ENCODE assay signal across 33 cellular contexts in genomic region chr6:12977851-12978250, GRCh38.
"Had no signal": no experiment of that assay in that cellular context is flagged by ENCODE, and none has a peak within 500 bp of the region (broad histone marks: within the 10 kb centered on the region; RNA-seq: fewer than 3 reads in every experiment).

No MANE protein-coding gene starts in this region.

- H3K27ac ChIP-seq: adrenal gland, body of pancreas, brain microvascular endothelial cell, breast epithelium, VCaP had no signal

- H3K4me1 ChIP-seq: adrenal gland, breast epithelium had no signal

- DNase-seq: activated B cell treated with CpG ODN at 0.5 μM for 24 hours; activated CD4-positive, alpha-beta memory T cell treated with anti-CD3 and anti-CD28 coated beads for 36 hours; activated CD4-positive, alpha-beta T cell treated with anti-CD3 and anti-CD28 coated beads for 4 hours; activated CD4-positive, alpha-beta T cell treated with anti-CD3 and anti-CD28 coated beads, Interleukin-2, amount 10 ng/mL, durations not matched to agents 24 days and 14 days; activated CD4-positive, alpha-beta T cell treated with anti-CD3 and anti-CD28 coated beads, Interleukin-2, amount 50 U/mL, for 1 hour; activated CD4-positive, alpha-beta T cell treated with anti-CD3 and anti-CD28 coated beads, Interleukin-2, amount 50 U/mL, for 4 hours; activated CD4-positive, CD25-positive, alpha-beta regulatory T cell treated with anti-CD3 and anti-CD28 coated beads, Interleukin-2, amount 50 U/mL, for 72 hours; activated CD8-positive, alpha-beta memory T cell treated with anti-CD3 and anti-CD28 coated beads, Interleukin-2, amount 50 U/mL, for 4 hours; activated CD8-positive, alpha-beta T cell treated with anti-CD3 and anti-CD28 coated beads for 36 hours; activated effector memory CD4-positive, alpha-beta T cell treated with anti-CD3 and anti-CD28 coated beads, Interleukin-2, amount 50 U/mL, for 16 hours; activated gamma-delta T cell treated with Interleukin-2 at 50 U/mL for 16 hours; activated naive CD4-positive, alpha-beta T cell; activated naive CD4-positive, alpha-beta T cell treated with anti-CD3 and anti-CD28 coated beads for 36 hours; activated naive CD4-positive, alpha-beta T cell treated with anti-CD3 and anti-CD28 coated beads, Interleukin-2, amount 50 U/mL, for 16 hours; activated naive CD8-positive, alpha-beta T cell treated with anti-CD3 and anti-CD28 coated beads for 36 hours; activated T-cell treated with anti-CD3 and anti-CD28 coated beads for 4 hours; activated T-cell treated with anti-CD3 and anti-CD28 coated beads, Interleukin-2, amount 50 U/mL, for 1 hour; activated T-cell treated with anti-CD3 and anti-CD28 coated beads, Interleukin-2, amount 50 U/mL, for 4 hours; activated T-cell treated with anti-CD3 and anti-CD28 coated beads, Interleukin-2, amount 50 U/mL, for 72 hours; adrenal gland; amniotic stem cell; aorta; body of pancreas; brain microvascular endothelial cell; central memory CD4-positive, alpha-beta T cell; cerebellar nuclear complex; T-helper 1 cell; T-helper 2 cell; T-helper 9 cell had no signal

- H3K27me3 ChIP-seq: adrenal gland, body of pancreas, brain microvascular endothelial cell, breast epithelium had no signal

- H3K36me3 ChIP-seq: adrenal gland, brain microvascular endothelial cell, breast epithelium had no signal

- ATAC-seq: activated CD8-positive, alpha-beta T cell treated with anti-CD3 and anti-CD28 coated beads for 36 hours; activated naive CD4-positive, alpha-beta T cell treated with anti-CD3 and anti-CD28 coated beads, Interleukin-2, amount 50 U/mL, for 72 hours; activated T-cell treated with anti-CD3 and anti-CD28 coated beads, Interleukin-2, amount 50 U/mL, for 4 hours; activated T-cell treated with anti-CD3 and anti-CD28 coated beads, Interleukin-2, amount 50 U/mL, for 72 hours; activated T-helper 17 cell treated with anti-CD3 and anti-CD28 coated beads, Interleukin-2, amount 50 U/mL, for 72 hours; body of pancreas had no signal

- H3K4me3 ChIP-seq: adrenal gland, body of pancreas, breast epithelium had no signal

- H3K9me3 ChIP-seq: adrenal gland, body of pancreas, breast epithelium had no signal
